In genomic region chr10:114801411-114801813, GRCh38 we compare ENCODE assay signal across 11 cellular contexts. TPM values are rescaled to one million over a fixed set of nuclear protein-coding genes. Genes with fewer than 3 reads are reported as not detected.
A peak's percentile ranks its signal among the peaks of the same experiment; 100 is the strongest.
DNase-seq lines count a peak whose midpoint lies in the region; ATAC-seq, FAIRE-seq and TF ChIP-seq lines count a peak whose summit lies in the region.
"Had no signal": no experiment of that assay in that cellular context is flagged by ENCODE, and none has a peak within 500 bp of the region (broad histone marks: within the 10 kb centered on the region; RNA-seq: fewer than 3 reads in every experiment).

No MANE protein-coding gene starts in this region.

- H3K4me1 ChIP-seq in esophagus muscularis mucosa, result no peaks in the 10 kb centered on the region

- CTCF ChIA-PET in T-cell (lab: Charles Lee), result interaction anchor here in 1 of 2 donors (0.5 kb wide), 1 partner anchor 50 kb away, joined by 4 read pairs; no protein-coding TSS in a partner anchor
- CTCF ChIA-PET in RWPE1 (lab: Yijun Ruan, JAX), result interaction anchor here (0.8 to 0.9 kb wide), 2 partner anchors 20 to 97 kb away, joined by 5 read pairs; partner anchors contain the start of gene FHIP2A

- peak overlapping the region; percentile 4 for H3K4me3 Mint-ChIP-seq in activated naive CD8-positive, alpha-beta T cell
- H3K4me3 Mint-ChIP-seq in activated naive CD8-positive, alpha-beta T cell treated with anti-CD3 and anti-CD28 coated beads for 36 hours, result no peak overlapping the region
- H3K4me3 Mint-ChIP-seq in T-cell, result peak overlapping the region; percentile 26 to 58 (median 29)
- H3K4me3 Mint-ChIP-seq in stimulated activated naive CD8-positive, alpha-beta T cell treated with anti-CD3 and anti-CD28 coated beads, Interleukin-15, amount 100 ng/mL, for 72 hours, result no peak overlapping the region

- no peak for FAIRE-seq in RCC 7860 (lab: Jason Lieb, UNC)

- no peak overlapping the region for H3K27ac ChIP-seq in RWPE1
- no peak overlapping the region for H3K27ac ChIP-seq in esophagus muscularis mucosa (replicated peaks in 1 of 4)

- 58% methylated on average over 5 of the region's 5 CpGs for WGBS in esophagus muscularis mucosa

- H3K36me3 ChIP-seq in esophagus muscularis mucosa, result no peaks in the 10 kb centered on the region

- H3K27me3 Mint-ChIP-seq in activated naive CD8-positive, alpha-beta T cell, result no peaks in the 10 kb centered on the region
- H3K27me3 Mint-ChIP-seq in activated naive CD8-positive, alpha-beta T cell treated with anti-CD3 and anti-CD28 coated beads for 36 hours, result no peaks in the 10 kb centered on the region
- no peaks in the 10 kb centered on the region for H3K27me3 Mint-ChIP-seq in T-cell
- H3K27me3 Mint-ChIP-seq in stimulated activated naive CD8-positive, alpha-beta T cell treated with anti-CD3 and anti-CD28 coated beads, Interleukin-15, amount 100 ng/mL, for 72 hours, result no peaks in the 10 kb centered on the region

- intact Hi-C loops in esophagus muscularis mucosa (cut with DNase I), result no loop called here

- H3K36me3 Mint-ChIP-seq in activated naive CD8-positive, alpha-beta T cell, result peaks cover 6% of the 10 kb centered on the region
- no peaks in the 10 kb centered on the region for H3K36me3 Mint-ChIP-seq in activated naive CD8-positive, alpha-beta T cell treated with anti-CD3 and anti-CD28 coated beads for 36 hours
- H3K36me3 Mint-ChIP-seq in T-cell, result peaks cover 9% of the 10 kb centered on the region

- no peak for DNase-seq in activated naive CD8-positive, alpha-beta T cell treated with anti-CD3 and anti-CD28 coated beads for 36 hours
- DNase-seq in T-cell, result peak in 10 of 34 experiments; percentile 0 to 15 (median 10)
- DNase-seq in stimulated activated naive CD8-positive, alpha-beta T cell treated with anti-CD3 and anti-CD28 coated beads, Interleukin-15, amount 100 ng/mL, for 72 hours, result no peak
- DNase-seq in RCC 7860 (ENCODE audit: low spot score), result no peak
- no peak for DNase-seq in RWPE1 (ENCODE audit: low spot score)
- no peak for DNase-seq in esophagus muscularis mucosa (ENCODE audit: extremely low spot score)
- DNase-seq: Karpas-422; midbrain; stimulated activated CD4-positive, alpha-beta T cell treated with anti-CD3 and anti-CD28 coated beads, Interleukin-2, amount 100 ng/mL, for 48 hours had no signal

- POLR2A ChIA-PET in T-cell (lab: Charles Lee), result interaction anchor here in 1 of 2 donors (0.6 kb wide), 1 partner anchor 238 kb away, joined by 5 read pairs; no protein-coding TSS in a partner anchor
- POLR2A ChIA-PET in RWPE1 (lab: Yijun Ruan, JAX; ENCODE audit: low non-redundant PET), result no interaction called here

- ATAC-seq in HG02870 (IDR thresholded peaks at IDR 0.05; ENCODE audit: unreplicated experiment) (peak; percentile 70), T-cell (replicated peaks in 1 of 4) (peak; percentile 82 to 91 (median 86))
- peak; percentile 95 for ATAC-seq in stimulated activated naive CD8-positive, alpha-beta T cell treated with anti-CD3 and anti-CD28 coated beads, Interleukin-15, amount 100 ng/mL, for 72 hours

- no peaks in the 10 kb centered on the region for H3K9me3 ChIP-seq in esophagus muscularis mucosa

- H3K27me3 ChIP-seq in esophagus muscularis mucosa, result no peaks in the 10 kb centered on the region

- TF ChIP-seq EP300 in esophagus muscularis mucosa (IDR thresholded peaks at IDR 0.05), result no peak

- H3K27ac Mint-ChIP-seq in activated naive CD8-positive, alpha-beta T cell, result no peak overlapping the region
- H3K27ac Mint-ChIP-seq in activated naive CD8-positive, alpha-beta T cell treated with anti-CD3 and anti-CD28 coated beads for 36 hours, result no peak overlapping the region
- H3K27ac Mint-ChIP-seq in T-cell, result peak overlapping the region; percentile 77 to 82
- no peak overlapping the region for H3K27ac Mint-ChIP-seq in stimulated activated naive CD8-positive, alpha-beta T cell treated with anti-CD3 and anti-CD28 coated beads, Interleukin-15, amount 100 ng/mL, for 72 hours

- H3K4me1 Mint-ChIP-seq in activated naive CD8-positive, alpha-beta T cell (ENCODE audit: low read depth), result peaks cover 18% of the 10 kb centered on the region
- H3K4me1 Mint-ChIP-seq in activated naive CD8-positive, alpha-beta T cell treated with anti-CD3 and anti-CD28 coated beads for 36 hours, result peaks cover 12% of the 10 kb centered on the region
- peaks cover 14 to 30% (median 21%) of the 10 kb centered on the region in 3 donors for H3K4me1 Mint-ChIP-seq in T-cell
- peaks cover 17% of the 10 kb centered on the region for H3K4me1 Mint-ChIP-seq in stimulated activated naive CD8-positive, alpha-beta T cell treated with anti-CD3 and anti-CD28 coated beads, Interleukin-15, amount 100 ng/mL, for 72 hours

- TF ChIP-seq POLR2A in esophagus muscularis mucosa (IDR thresholded peaks at IDR 0.05; ENCODE audit: low read depth), result no peak

- no peak overlapping the region for H3K4me3 ChIP-seq in esophagus muscularis mucosa

- no peak for TF ChIP-seq CTCF in RWPE1 (conservative IDR thresholded peaks at IDR 0.05; ENCODE audit: low read depth)
- TF ChIP-seq CTCF in esophagus muscularis mucosa (IDR thresholded peaks at IDR 0.05), result no peak

- peaks cover 5% of the 10 kb centered on the region for H3K9me3 Mint-ChIP-seq in activated naive CD8-positive, alpha-beta T cell (ENCODE audit: low read depth)
- H3K9me3 Mint-ChIP-seq in activated naive CD8-positive, alpha-beta T cell treated with anti-CD3 and anti-CD28 coated beads for 36 hours, result no peaks in the 10 kb centered on the region
- H3K9me3 Mint-ChIP-seq in T-cell, result no peaks in the 10 kb centered on the region
- H3K9me3 Mint-ChIP-seq in stimulated activated naive CD8-positive, alpha-beta T cell treated with anti-CD3 and anti-CD28 coated beads, Interleukin-15, amount 100 ng/mL, for 72 hours, result peaks cover 0 to 11% of the 10 kb centered on the region in 2 donors

RNA-seq across cellular contexts. Expression of gene FHIP2A, which starts 20.2 kb away (rescaled TPM):
- total RNA-seq in activated naive CD8-positive, alpha-beta T cell treated with anti-CD3 and anti-CD28 coated beads for 36 hours, result 10 to 100 TPM; 13.2 to 14.7 TPM
- total RNA-seq in T-cell (10 to 100 TPM; 27.0 to 37.0 (median 31.9) TPM), esophagus muscularis mucosa (10 to 100 TPM; 24.7 to 42.8 (median 39.0) TPM)

Comparison
In these comparisons a context has a peak if more than half of its experiments do, and no peak if none do; other contexts are left out.
1. H3K4me3 Mint-ChIP-seq: peak in activated naive CD8-positive, alpha-beta T cell (single experiment) and T-cell (3 of 3); none in activated naive CD8-positive, alpha-beta T cell treated with anti-CD3 and anti-CD28 coated beads for 36 hours (single experiment) and stimulated activated naive CD8-positive, alpha-beta T cell treated with anti-CD3 and anti-CD28 coated beads, Interleukin-15, amount 100 ng/mL, for 72 hours (0 of 2).
2. H3K27ac Mint-ChIP-seq: peak in T-cell (2 of 2); none in activated naive CD8-positive, alpha-beta T cell (single experiment), activated naive CD8-positive, alpha-beta T cell treated with anti-CD3 and anti-CD28 coated beads for 36 hours (single experiment) and stimulated activated naive CD8-positive, alpha-beta T cell treated with anti-CD3 and anti-CD28 coated beads, Interleukin-15, amount 100 ng/mL, for 72 hours (0 of 2).
3. Peak in every context shown above with its lines, with median percentiles within 50 percentile points of each other: ATAC-seq.